Comparison of ENCODE assay signal across 1 cellular context in genomic region chr1:21898326-21899155, GRCh38.
A peak's percentile ranks its signal among the peaks of the same experiment; 100 is the strongest.
TF ChIP-seq lines count a peak whose summit lies in the region.

No MANE protein-coding gene starts in this region.

TF ChIP-seq in HepG2, 621 proteins besides CTCF, POLR2A, EP300 and RAD21 (continued from another document):
- TF ChIP-seq ARID4A (CRISPR knock-in tag; IDR thresholded peaks at IDR 0.05; ENCODE audit: borderline replicate concordance) = 0 out of 2 replicates have a peak, but pooled peaks have one; percentile 17
- TF ChIP-seq ZBTB38 (CRISPR knock-in tag; IDR thresholded peaks at IDR 0.05) = peak; percentile 98
- TF ChIP-seq SPEN (CRISPR knock-in tag; IDR thresholded peaks at IDR 0.05; ENCODE audit: low read depth) = peak; percentile 52; the same call in 1 of the 2 replicates
- peak; percentile 51; the same call in 1 of the 2 replicates for TF ChIP-seq ETV5 (CRISPR knock-in tag; IDR thresholded peaks at IDR 0.05; ENCODE audit: borderline replicate concordance)
- TF ChIP-seq, protein P1, sequence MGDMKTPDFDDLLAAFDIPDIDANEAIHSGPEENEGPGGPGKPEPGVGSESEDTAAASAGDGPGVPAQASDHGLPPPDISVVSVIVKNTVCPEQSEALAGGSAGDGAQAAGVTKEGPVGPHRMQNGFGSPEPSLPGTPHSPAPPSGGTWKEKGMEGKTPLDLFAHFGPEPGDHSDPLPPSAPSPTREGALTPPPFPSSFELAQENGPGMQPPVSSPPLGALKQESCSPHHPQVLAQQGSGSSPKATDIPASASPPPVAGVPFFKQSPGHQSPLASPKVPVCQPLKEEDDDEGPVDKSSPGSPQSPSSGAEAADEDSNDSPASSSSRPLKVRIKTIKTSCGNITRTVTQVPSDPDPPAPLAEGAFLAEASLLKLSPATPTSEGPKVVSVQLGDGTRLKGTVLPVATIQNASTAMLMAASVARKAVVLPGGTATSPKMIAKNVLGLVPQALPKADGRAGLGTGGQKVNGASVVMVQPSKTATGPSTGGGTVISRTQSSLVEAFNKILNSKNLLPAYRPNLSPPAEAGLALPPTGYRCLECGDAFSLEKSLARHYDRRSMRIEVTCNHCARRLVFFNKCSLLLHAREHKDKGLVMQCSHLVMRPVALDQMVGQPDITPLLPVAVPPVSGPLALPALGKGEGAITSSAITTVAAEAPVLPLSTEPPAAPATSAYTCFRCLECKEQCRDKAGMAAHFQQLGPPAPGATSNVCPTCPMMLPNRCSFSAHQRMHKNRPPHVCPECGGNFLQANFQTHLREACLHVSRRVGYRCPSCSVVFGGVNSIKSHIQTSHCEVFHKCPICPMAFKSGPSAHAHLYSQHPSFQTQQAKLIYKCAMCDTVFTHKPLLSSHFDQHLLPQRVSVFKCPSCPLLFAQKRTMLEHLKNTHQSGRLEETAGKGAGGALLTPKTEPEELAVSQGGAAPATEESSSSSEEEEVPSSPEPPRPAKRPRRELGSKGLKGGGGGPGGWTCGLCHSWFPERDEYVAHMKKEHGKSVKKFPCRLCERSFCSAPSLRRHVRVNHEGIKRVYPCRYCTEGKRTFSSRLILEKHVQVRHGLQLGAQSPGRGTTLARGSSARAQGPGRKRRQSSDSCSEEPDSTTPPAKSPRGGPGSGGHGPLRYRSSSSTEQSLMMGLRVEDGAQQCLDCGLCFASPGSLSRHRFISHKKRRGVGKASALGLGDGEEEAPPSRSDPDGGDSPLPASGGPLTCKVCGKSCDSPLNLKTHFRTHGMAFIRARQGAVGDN (CRISPR knock-in tag; IDR thresholded peaks at IDR 0.05) = peak; percentile 68
- no peak for TF ChIP-seq FOXK2 (IDR thresholded peaks at IDR 0.05)
- TF ChIP-seq TFDP1 (CRISPR knock-in tag; IDR thresholded peaks at IDR 0.05; ENCODE audit: borderline replicate concordance) = no peak
- 0 out of 2 replicates have a peak, but pooled peaks have one; percentile 9 for TF ChIP-seq RARA (CRISPR knock-in tag; IDR thresholded peaks at IDR 0.05)
- 0 out of 2 replicates have a peak, but pooled peaks have one; percentile 20 for TF ChIP-seq ZFX (CRISPR knock-in tag; IDR thresholded peaks at IDR 0.05; ENCODE audit: low read depth)
- no peak for TF ChIP-seq LCORL (IDR thresholded peaks at IDR 0.05)
- TF ChIP-seq LCORL (CRISPR knock-in tag; IDR thresholded peaks at IDR 0.05) = peak; percentile 53; the same call in 1 of the 2 replicates
- no peak for TF ChIP-seq BORCS8-MEF2B (CRISPR knock-in tag; IDR thresholded peaks at IDR 0.05)
- TF ChIP-seq ARID5B (CRISPR knock-in tag; IDR thresholded peaks at IDR 0.05) = 0 out of 2 replicates have a peak, but pooled peaks have one; percentile 22
- TF ChIP-seq ZMAT3 (CRISPR knock-in tag; conservative IDR thresholded peaks at IDR 0.05) = 0 out of 2 replicates have a peak, but pooled peaks have one; percentile 15
- no peak for TF ChIP-seq ADNP (CRISPR knock-in tag; IDR thresholded peaks at IDR 0.05)
- peak; percentile 39; the same call in 1 of the 2 replicates for TF ChIP-seq SKIL (CRISPR knock-in tag; IDR thresholded peaks at IDR 0.05; ENCODE audit: borderline replicate concordance)
